Comparison of ENCODE assay signal across 24 cellular contexts in the genomic region with DNA sequence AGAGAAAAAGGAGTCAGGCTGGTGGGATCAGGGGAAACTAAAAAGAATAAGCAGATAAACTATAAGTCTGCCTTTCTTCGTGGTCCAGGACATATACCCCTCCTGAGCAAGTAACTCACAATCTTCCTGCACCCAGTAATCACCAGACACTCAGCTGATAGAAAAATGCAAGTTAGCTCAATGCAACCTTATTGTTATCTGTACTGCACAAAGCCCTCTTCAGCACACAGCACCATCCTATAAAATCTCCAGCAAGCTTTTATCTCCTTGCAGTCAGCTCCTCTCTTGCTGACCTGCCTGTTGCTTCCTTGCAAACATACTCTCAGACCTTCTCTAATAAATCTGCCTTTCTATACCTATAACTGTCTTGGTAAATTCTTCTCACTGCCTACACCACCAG. TPM values are rescaled to one million over a fixed set of nuclear protein-coding genes. Genes with fewer than 3 reads are reported as not detected.
"Had no signal": no experiment of that assay in that cellular context is flagged by ENCODE, and none has a peak within 500 bp of the region (broad histone marks: within the 10 kb centered on the region; RNA-seq: fewer than 3 reads in every experiment).

No MANE protein-coding gene starts in this region.

- H3K27ac ChIP-seq: coronary artery, gastrocnemius medialis, heart right ventricle, left ventricle myocardium inferior, lower lobe of right lung, psoas muscle, right lobe of liver, transverse colon had no signal

- H3K9me3 ChIP-seq: gastrocnemius medialis, heart right ventricle, left ventricle myocardium inferior, lower lobe of right lung, psoas muscle, right lobe of liver, spleen, testis, transverse colon had no signal

- H3K4me3 ChIP-seq: coronary artery, gastrocnemius medialis, heart right ventricle, left ventricle myocardium inferior, lower lobe of right lung, psoas muscle, right lobe of liver, spleen, testis, transverse colon had no signal

- ATAC-seq: esophagus mucosa, gastrocnemius medialis, psoas muscle had no signal

- DNase-seq: effector CD8-positive, alpha-beta T cell; gastrocnemius medialis; heart right ventricle; immature natural killer cell; left cardiac atrium; left ventricle myocardium inferior; lower lobe of right lung; psoas muscle; retina; right lobe of liver; spleen; stimulated activated CD4-positive, alpha-beta T cell treated with anti-CD3 and anti-CD28 coated beads, Interleukin-15, amount 100 ng/mL, for 24 hours; stimulated activated CD4-positive, alpha-beta T cell treated with anti-CD3 and anti-CD28 coated beads, Interleukin-1b, Interleukin-23, amount 100 ng/mL, for 48 hours; stimulated activated CD4-positive, alpha-beta T cell treated with anti-CD3 and anti-CD28 coated beads, Interleukin-4, amount 100 ng/mL, for 4 hours; stimulated activated naive B cell treated with anti-CD40 and anti-IgM and Interleukin-4, amounts not matched to agents 10 μg/mL and 1 μg/mL and 100 μg/mL, for 72 hours; stimulated activated naive CD8-positive, alpha-beta T cell treated with anti-CD3 and anti-CD28 coated beads, Interleukin-15, amount 100 ng/mL, for 72 hours; testis; transverse colon had no signal

- H3K4me1 ChIP-seq: gastrocnemius medialis, psoas muscle, right lobe of liver had no signal

- H3K36me3 ChIP-seq: gastrocnemius medialis, heart right ventricle, left ventricle myocardium inferior, lower lobe of right lung, right lobe of liver, transverse colon had no signal

- H3K27me3 ChIP-seq: gastrocnemius medialis, heart right ventricle, right lobe of liver, spleen, testis, transverse colon had no signal

RNA-seq across cellular contexts. Expression of a gene that starts 12.2 kb away (rescaled TPM):
- total RNA-seq: chondrocyte, fibroblast of lung, gastrocnemius medialis, heart right ventricle, left cardiac atrium, left ventricle myocardium inferior, osteoblast, psoas muscle, subcutaneous adipose tissue, testis had no signal
